ENCODE assay signal across 8 cellular contexts in the genomic region with DNA sequence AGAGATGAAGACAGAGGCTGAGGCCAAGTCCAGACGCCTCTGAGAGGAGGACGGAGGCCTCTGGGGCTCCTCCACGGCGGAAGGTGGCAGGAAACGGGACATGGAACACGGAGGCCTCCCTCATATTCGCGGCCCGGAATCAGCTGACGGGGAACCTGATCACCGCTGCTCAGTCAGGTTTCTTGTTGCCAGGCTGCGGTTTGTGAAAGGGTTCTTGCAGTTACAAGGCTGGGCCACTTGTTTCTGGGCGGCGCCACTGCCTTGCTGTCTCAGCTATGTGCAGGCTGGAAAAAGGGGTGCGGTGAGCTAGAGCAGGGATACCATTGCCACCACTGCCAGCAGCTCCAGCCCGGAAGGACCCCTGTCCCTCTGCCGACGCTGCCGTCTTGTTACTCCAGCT. TPM values are rescaled to one million over a fixed set of nuclear protein-coding genes. Genes with fewer than 3 reads are reported as not detected.
A peak's percentile ranks its signal among the peaks of the same experiment; 100 is the strongest.
DNase-seq lines count a peak whose midpoint lies in the region; ATAC-seq and TF ChIP-seq lines count a peak whose summit lies in the region.

No MANE protein-coding gene starts in this region.

- peaks cover 9% of the 10 kb centered on the region for H3K27me3 Mint-ChIP-seq in activated CD8-positive, alpha-beta T cell treated with anti-CD3 and anti-CD28 coated beads for 36 hours
- H3K27me3 Mint-ChIP-seq in activated CD8-positive, alpha-beta T cell treated with anti-CD3 and anti-CD28 coated beads, Interleukin-2, amount 10 ng/mL, durations not matched to agents 7 days and 5 days (ENCODE audit: low read depth) = peaks cover 2% of the 10 kb centered on the region
- no peaks in the 10 kb centered on the region for H3K27me3 Mint-ChIP-seq in endodermal cell (ENCODE audit: insufficient read depth)

- H3K4me1 ChIP-seq in HUES48 (ENCODE audit: control insufficient read depth, insufficient read depth, low read length) = peaks cover 4% of the 10 kb centered on the region; the same call in 1 of the 2 replicates
- no peaks in the 10 kb centered on the region for H3K4me1 ChIP-seq in endodermal cell (ENCODE audit: control insufficient read depth, insufficient read depth, low read length)

- no peaks in the 10 kb centered on the region for H3K36me3 Mint-ChIP-seq in activated CD8-positive, alpha-beta T cell treated with anti-CD3 and anti-CD28 coated beads for 36 hours (ENCODE audit: low read depth)
- H3K36me3 Mint-ChIP-seq in activated CD8-positive, alpha-beta T cell treated with anti-CD3 and anti-CD28 coated beads, Interleukin-2, amount 10 ng/mL, durations not matched to agents 7 days and 5 days (ENCODE audit: low read depth) = no peaks in the 10 kb centered on the region
- H3K36me3 Mint-ChIP-seq in endodermal cell (ENCODE audit: low read depth) = no peaks in the 10 kb centered on the region

- H3K4me1 Mint-ChIP-seq in activated CD8-positive, alpha-beta T cell treated with anti-CD3 and anti-CD28 coated beads for 36 hours (ENCODE audit: low read depth) = no peaks in the 10 kb centered on the region
- no peaks in the 10 kb centered on the region for H3K4me1 Mint-ChIP-seq in activated CD8-positive, alpha-beta T cell treated with anti-CD3 and anti-CD28 coated beads, Interleukin-2, amount 10 ng/mL, durations not matched to agents 7 days and 5 days (ENCODE audit: low read depth)
- peaks cover 5% of the 10 kb centered on the region for H3K4me1 Mint-ChIP-seq in endodermal cell

- H3K27ac Mint-ChIP-seq in activated CD8-positive, alpha-beta T cell treated with anti-CD3 and anti-CD28 coated beads for 36 hours = no peak overlapping the region
- no peak overlapping the region for H3K27ac Mint-ChIP-seq in activated CD8-positive, alpha-beta T cell treated with anti-CD3 and anti-CD28 coated beads, Interleukin-2, amount 10 ng/mL, durations not matched to agents 7 days and 5 days
- H3K27ac Mint-ChIP-seq in endodermal cell = no peak overlapping the region

- TF ChIP-seq CTCF in activated CD8-positive, alpha-beta T cell treated with anti-CD3 and anti-CD28 coated beads for 36 hours (IDR thresholded peaks at IDR 0.05) = no peak
- peak; percentile 78 for TF ChIP-seq CTCF in endodermal cell (conservative IDR thresholded peaks at IDR 0.05)

- H3K4me3 ChIP-seq in HUES48 (ENCODE audit: low read depth, low read length) (peak overlapping the region; percentile 9; the same call in 1 of the 2 replicates), endodermal cell (ENCODE audit: low read length) (no peak overlapping the region)

- no peaks in the 10 kb centered on the region for H3K36me3 ChIP-seq in HUES48 (ENCODE audit: control insufficient read depth, insufficient read depth, low read length)
- no peaks in the 10 kb centered on the region for H3K36me3 ChIP-seq in endodermal cell (ENCODE audit: control insufficient read depth, insufficient read depth, low read length)

- H3K9ac ChIP-seq in HUES48 (ENCODE audit: low read depth, low read length) (no peak overlapping the region), endodermal cell (ENCODE audit: extremely low read depth, low read length, poor library complexity, severe bottlenecking) (no peak overlapping the region)

- H3K9me3 ChIP-seq in HUES48 (ENCODE audit: control insufficient read depth, insufficient read depth, low read length) = no peaks in the 10 kb centered on the region
- H3K9me3 ChIP-seq in endodermal cell (ENCODE audit: control insufficient read depth, low read length) = no peaks in the 10 kb centered on the region

- peak; percentile 21 for DNase-seq in activated CD8-positive, alpha-beta T cell treated with anti-CD3 and anti-CD28 coated beads for 36 hours
- DNase-seq in activated CD8-positive, alpha-beta T cell treated with anti-CD3 and anti-CD28 coated beads, Interleukin-2, amount 10 ng/mL, durations not matched to agents 7 days and 5 days = no peak
- DNase-seq in endodermal cell (peak; percentile 93), anterior cingulate cortex (lab: John Stamatoyannopoulos, UW) (no peak), SKM-1 treated with dmso at 0.1 percent for 144 hours (lab: John Stamatoyannopoulos, UW; ENCODE audit: unreplicated experiment) (no peak)
- DNase-seq in stimulated activated naive CD8-positive, alpha-beta T cell treated with anti-CD3 and anti-CD28 coated beads, Interleukin-15, Interleukin-2, amounts not matched to agents 100 U/mL and 50 U/mL, for 24 hours = peak; percentile 4

- H3K9me3 Mint-ChIP-seq in activated CD8-positive, alpha-beta T cell treated with anti-CD3 and anti-CD28 coated beads for 36 hours = no peaks in the 10 kb centered on the region
- H3K9me3 Mint-ChIP-seq in activated CD8-positive, alpha-beta T cell treated with anti-CD3 and anti-CD28 coated beads, Interleukin-2, amount 10 ng/mL, durations not matched to agents 7 days and 5 days (ENCODE audit: insufficient read depth) = no peaks in the 10 kb centered on the region
- no peaks in the 10 kb centered on the region for H3K9me3 Mint-ChIP-seq in endodermal cell

- 61 to 81% methylated on average over 13 to 19 of the region's 19 CpGs for WGBS in endodermal cell (ENCODE audit: insufficient coverage in 1 of 2, insufficient read length in 1 of 2), 2 experiments

- H3K4me3 Mint-ChIP-seq in activated CD8-positive, alpha-beta T cell treated with anti-CD3 and anti-CD28 coated beads for 36 hours = no peak overlapping the region
- no peak overlapping the region for H3K4me3 Mint-ChIP-seq in activated CD8-positive, alpha-beta T cell treated with anti-CD3 and anti-CD28 coated beads, Interleukin-2, amount 10 ng/mL, durations not matched to agents 7 days and 5 days
- H3K4me3 Mint-ChIP-seq in endodermal cell = peak overlapping the region; percentile 42

- CTCF ChIA-PET in activated CD8-positive, alpha-beta T cell treated with anti-CD3 and anti-CD28 coated beads for 36 hours (lab: Charles Lee) = no interaction called here
- CTCF ChIA-PET in activated CD8-positive, alpha-beta T cell treated with anti-CD3 and anti-CD28 coated beads, Interleukin-2, amount 10 ng/mL, durations not matched to agents 7 days and 5 days (lab: Charles Lee) = no interaction called here

- peaks cover 3% of the 10 kb centered on the region; the same call in 1 of the 2 replicates for H3K27me3 ChIP-seq in HUES48 (ENCODE audit: control insufficient read depth, insufficient read depth, low read length)
- no peaks in the 10 kb centered on the region for H3K27me3 ChIP-seq in endodermal cell (ENCODE audit: control insufficient read depth, insufficient read depth, low read length, poor library complexity, severe bottlenecking)

- H3K27ac ChIP-seq in HUES48 (ENCODE audit: low read depth, low read length) (no peak overlapping the region), endodermal cell (ENCODE audit: low read depth, low read length) (no peak overlapping the region)

- POLR2A ChIA-PET in activated CD8-positive, alpha-beta T cell treated with anti-CD3 and anti-CD28 coated beads for 36 hours (lab: Charles Lee) = no interaction called here
- POLR2A ChIA-PET in activated CD8-positive, alpha-beta T cell treated with anti-CD3 and anti-CD28 coated beads, Interleukin-2, amount 10 ng/mL, durations not matched to agents 7 days and 5 days (lab: Charles Lee) = no interaction called here

- intact Hi-C loops in activated CD8-positive, alpha-beta T cell treated with anti-CD3 and anti-CD28 coated beads for 36 hours (cut with micrococcal nuclease) = no loop called here

- ATAC-seq in activated CD8-positive, alpha-beta T cell treated with anti-CD3 and anti-CD28 coated beads for 36 hours = peak; percentile 37
- ATAC-seq in activated CD8-positive, alpha-beta T cell treated with anti-CD3 and anti-CD28 coated beads, Interleukin-2, amount 10 ng/mL, durations not matched to agents 7 days and 5 days = no peak
- no peak for ATAC-seq in stimulated activated naive CD8-positive, alpha-beta T cell treated with anti-CD3 and anti-CD28 coated beads, Interleukin-15, Interleukin-2, amounts not matched to agents 100 U/mL and 50 U/mL, for 24 hours
- ATAC-seq in GM18498 (IDR thresholded peaks at IDR 0.05; ENCODE audit: unreplicated experiment) = no peak

RNA-seq across cellular contexts. Expression of a gene that starts 10.0 kb away (rescaled TPM):
- total RNA-seq in activated CD8-positive, alpha-beta T cell treated with anti-CD3 and anti-CD28 coated beads for 36 hours = not detected
- total RNA-seq in activated CD8-positive, alpha-beta T cell treated with anti-CD3 and anti-CD28 coated beads, Interleukin-2, amount 10 ng/mL, durations not matched to agents 7 days and 5 days = not detected
- total RNA-seq in endodermal cell = not detected
- 0.32 TPM for polyA plus RNA-seq in endodermal cell (2013, experiment 1 of 2)
- polyA plus RNA-seq in endodermal cell (2013, experiment 2 of 2) = 0.41 TPM

RNA-seq across cellular contexts. Expression of a gene that starts 27.5 kb away (rescaled TPM):
- total RNA-seq in activated CD8-positive, alpha-beta T cell treated with anti-CD3 and anti-CD28 coated beads for 36 hours = not detected
- total RNA-seq in activated CD8-positive, alpha-beta T cell treated with anti-CD3 and anti-CD28 coated beads, Interleukin-2, amount 10 ng/mL, durations not matched to agents 7 days and 5 days = not detected
- total RNA-seq in endodermal cell = not detected
- polyA plus RNA-seq in endodermal cell (2013, experiment 1 of 2) = 0.28 TPM
- 0.70 TPM for polyA plus RNA-seq in endodermal cell (2013, experiment 2 of 2)

RNA-seq across cellular contexts. Expression of a gene that starts 35.5 kb away (rescaled TPM):
- total RNA-seq in activated CD8-positive, alpha-beta T cell treated with anti-CD3 and anti-CD28 coated beads for 36 hours = not detected
- not detected for total RNA-seq in activated CD8-positive, alpha-beta T cell treated with anti-CD3 and anti-CD28 coated beads, Interleukin-2, amount 10 ng/mL, durations not matched to agents 7 days and 5 days
- total RNA-seq in endodermal cell = not detected
- polyA plus RNA-seq in endodermal cell (2013, experiment 1 of 2) = not detected
- not detected for polyA plus RNA-seq in endodermal cell (2013, experiment 2 of 2)

Comparison
In these comparisons a context has a peak if more than half of its experiments do, and no peak if none do; other contexts are left out.
1. DNase-seq: peak in activated CD8-positive, alpha-beta T cell treated with anti-CD3 and anti-CD28 coated beads for 36 hours (single experiment), endodermal cell (single experiment) and stimulated activated naive CD8-positive, alpha-beta T cell treated with anti-CD3 and anti-CD28 coated beads, Interleukin-15, Interleukin-2, amounts not matched to agents 100 U/mL and 50 U/mL, for 24 hours (single experiment); none in activated CD8-positive, alpha-beta T cell treated with anti-CD3 and anti-CD28 coated beads, Interleukin-2, amount 10 ng/mL, durations not matched to agents 7 days and 5 days (single experiment), anterior cingulate cortex (0 of 58) and SKM-1 treated with dmso at 0.1 percent for 144 hours (single experiment).